Comparison of ENCODE assay signal across 26 cellular contexts in the genomic region with DNA sequence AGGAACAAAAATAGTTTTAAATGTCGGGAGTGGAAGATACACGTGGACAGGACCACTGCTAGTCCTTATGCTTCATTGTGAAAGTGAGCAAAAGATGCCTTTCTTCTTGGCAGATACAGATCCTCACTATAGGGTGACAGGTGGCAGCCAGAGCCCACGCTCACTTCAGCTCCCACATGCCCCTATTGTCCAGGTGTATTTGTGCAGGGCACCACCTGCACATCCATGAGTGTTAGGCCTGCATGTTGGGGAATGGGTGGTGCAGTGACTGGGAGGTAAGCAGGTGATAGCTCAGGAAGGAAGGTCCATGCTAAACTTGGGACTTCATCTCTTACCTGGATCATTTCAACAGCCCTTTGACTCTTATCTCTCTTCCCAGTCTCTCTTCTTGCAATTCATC. TPM values are rescaled to one million over a fixed set of nuclear protein-coding genes. Genes with fewer than 3 reads are reported as not detected.
DNase-seq lines count a peak whose midpoint lies in the region; ATAC-seq and TF ChIP-seq lines count a peak whose summit lies in the region.
"Had no signal": no experiment of that assay in that cellular context is flagged by ENCODE, and none has a peak within 500 bp of the region (broad histone marks: within the 10 kb centered on the region; RNA-seq: fewer than 3 reads in every experiment).

No MANE protein-coding gene starts in this region.

- no peaks in the 10 kb centered on the region for H3K27me3 Mint-ChIP-seq in endodermal cell (ENCODE audit: insufficient read depth)
- peaks cover 9% of the 10 kb centered on the region for H3K27me3 Mint-ChIP-seq in activated T-helper 17 cell treated with anti-CD3 and anti-CD28 coated beads, Interleukin-2, amount 50 U/mL, for 72 hours

- H3K4me3 ChIP-seq in endodermal cell (ENCODE audit: low read length): no peak overlapping the region
- H3K4me3 ChIP-seq: adrenal gland, coronary artery, left ventricle myocardium inferior, pancreas, tibial nerve had no signal

- 89 to 92% methylated on average over 2 to 3 of the region's 3 CpGs for WGBS in endodermal cell (ENCODE audit: insufficient coverage in 1 of 2, insufficient read length in 1 of 2), 2 experiments

- H3K9me3 Mint-ChIP-seq in endodermal cell: no peaks in the 10 kb centered on the region
- no peaks in the 10 kb centered on the region for H3K9me3 Mint-ChIP-seq in activated T-helper 17 cell treated with anti-CD3 and anti-CD28 coated beads, Interleukin-2, amount 50 U/mL, for 72 hours
- H3K9me3 Mint-ChIP-seq: CD8-positive, alpha-beta memory T cell; mesothelial cell of epicardium; nephron; stimulated activated naive CD8-positive, alpha-beta T cell treated with anti-CD3 and anti-CD28 coated beads, Interleukin-15, amount 100 ng/mL, for 72 hours had no signal

- no peak overlapping the region for H3K27ac ChIP-seq in endodermal cell (ENCODE audit: low read depth, low read length)
- H3K27ac ChIP-seq: adrenal gland, coronary artery, HL-60, left ventricle myocardium inferior, pancreas, RWPE1, tibial nerve had no signal

- peak; percentile 67 for TF ChIP-seq CTCF in endodermal cell (conservative IDR thresholded peaks at IDR 0.05)

- H3K4me1 Mint-ChIP-seq in endodermal cell: peaks cover 31% of the 10 kb centered on the region
- no peaks in the 10 kb centered on the region for H3K4me1 Mint-ChIP-seq in activated T-helper 17 cell treated with anti-CD3 and anti-CD28 coated beads, Interleukin-2, amount 50 U/mL, for 72 hours
- H3K4me1 Mint-ChIP-seq: mesothelial cell of epicardium; nephron; stimulated activated naive CD8-positive, alpha-beta T cell treated with anti-CD3 and anti-CD28 coated beads, Interleukin-15, amount 100 ng/mL, for 72 hours had no signal

- ATAC-seq in activated T-helper 17 cell treated with anti-CD3 and anti-CD28 coated beads, Interleukin-2, amount 50 U/mL, for 72 hours (replicated peaks): no peak
- ATAC-seq: activated CD8-positive, alpha-beta T cell treated with anti-CD3 and anti-CD28 coated beads, Interleukin-2, amount 10 ng/mL, durations not matched to agents 7 days and 5 days; pancreas; right cardiac atrium; stimulated activated naive CD8-positive, alpha-beta T cell treated with anti-CD3 and anti-CD28 coated beads, Interleukin-15, amount 100 ng/mL, for 72 hours had no signal

- H3K4me3 Mint-ChIP-seq in endodermal cell: no peak overlapping the region
- no peak overlapping the region for H3K4me3 Mint-ChIP-seq in activated T-helper 17 cell treated with anti-CD3 and anti-CD28 coated beads, Interleukin-2, amount 50 U/mL, for 72 hours
- H3K4me3 Mint-ChIP-seq: activated CD8-positive, alpha-beta T cell treated with anti-CD3 and anti-CD28 coated beads, Interleukin-2, amount 10 ng/mL, durations not matched to agents 7 days and 5 days; CD8-positive, alpha-beta memory T cell; mesothelial cell of epicardium; nephron; stimulated activated naive CD8-positive, alpha-beta T cell treated with anti-CD3 and anti-CD28 coated beads, Interleukin-15, amount 100 ng/mL, for 72 hours had no signal

- peaks cover 11% of the 10 kb centered on the region for H3K4me1 ChIP-seq in endodermal cell (ENCODE audit: control insufficient read depth, insufficient read depth, low read length)
- H3K4me1 ChIP-seq: adrenal gland had no signal

- no peak overlapping the region for H3K9ac ChIP-seq in endodermal cell (ENCODE audit: extremely low read depth, low read length, poor library complexity, severe bottlenecking)

- no peak overlapping the region for H3K27ac Mint-ChIP-seq in endodermal cell
- no peak overlapping the region for H3K27ac Mint-ChIP-seq in activated T-helper 17 cell treated with anti-CD3 and anti-CD28 coated beads, Interleukin-2, amount 50 U/mL, for 72 hours
- H3K27ac Mint-ChIP-seq: activated CD8-positive, alpha-beta T cell treated with anti-CD3 and anti-CD28 coated beads, Interleukin-2, amount 10 ng/mL, durations not matched to agents 7 days and 5 days; CD8-positive, alpha-beta memory T cell; mesothelial cell of epicardium; nephron; stimulated activated naive CD8-positive, alpha-beta T cell treated with anti-CD3 and anti-CD28 coated beads, Interleukin-15, amount 100 ng/mL, for 72 hours had no signal

- H3K36me3 ChIP-seq in endodermal cell (ENCODE audit: control insufficient read depth, insufficient read depth, low read length): peaks cover 7% of the 10 kb centered on the region
- H3K36me3 ChIP-seq: adrenal gland, left ventricle myocardium inferior, pancreas, tibial nerve had no signal

- H3K27me3 ChIP-seq in endodermal cell (ENCODE audit: control insufficient read depth, insufficient read depth, low read length, poor library complexity, severe bottlenecking): no peaks in the 10 kb centered on the region
- H3K27me3 ChIP-seq: adrenal gland, pancreas, tibial nerve had no signal

- peaks cover 36% of the 10 kb centered on the region for H3K36me3 Mint-ChIP-seq in endodermal cell (ENCODE audit: low read depth)
- no peaks in the 10 kb centered on the region for H3K36me3 Mint-ChIP-seq in activated T-helper 17 cell treated with anti-CD3 and anti-CD28 coated beads, Interleukin-2, amount 50 U/mL, for 72 hours (ENCODE audit: low read depth)
- H3K36me3 Mint-ChIP-seq: CD8-positive, alpha-beta memory T cell; mesothelial cell of epicardium had no signal

- DNase-seq in COLO668 (lab: John Stamatoyannopoulos, UW; ENCODE audit: unreplicated experiment) (peak; percentile 76), DMS53 treated with DMSO at 0.1 percent for 48 hours (lab: John Stamatoyannopoulos, UW; ENCODE audit: unreplicated experiment) (peak; percentile 92), NCI-H510A (lab: John Stamatoyannopoulos, UW) (peak; percentile 26), endodermal cell (no peak), SIG-M5 treated with dmso at 0.1 percent for 504 hours (lab: John Stamatoyannopoulos, UW; ENCODE audit: unreplicated experiment) (no peak), LoVo (ENCODE audit: low spot score) (no peak)
- no peak for DNase-seq in stimulated activated naive CD4-positive, alpha-beta T cell treated with Interleukin-2 at 50 U/mL for 16 hours (lab: John Stamatoyannopoulos, UW)
- DNase-seq: activated CD4-positive, alpha-beta T cell treated with anti-CD3 and anti-CD28 coated beads for 1 hour; activated CD8-positive, alpha-beta T cell treated with anti-CD3 and anti-CD28 coated beads, Interleukin-2, amount 10 ng/mL, durations not matched to agents 7 days and 5 days; adrenal gland; CD8-positive, alpha-beta memory T cell; DND-41; left ventricle myocardium inferior; NCI-H1436 treated with DMSO at 0.1 percent for 48 hours; stimulated activated naive CD8-positive, alpha-beta T cell treated with anti-CD3 and anti-CD28 coated beads, Interleukin-15, amount 100 ng/mL, for 72 hours; T1000 had no signal

- no peaks in the 10 kb centered on the region for H3K9me3 ChIP-seq in endodermal cell (ENCODE audit: control insufficient read depth, low read length)
- H3K9me3 ChIP-seq: adrenal gland, left ventricle myocardium inferior, pancreas, tibial nerve had no signal

RNA-seq across cellular contexts. Expression of a gene that starts 27.4 kb away (rescaled TPM):
- total RNA-seq in endodermal cell: 100 to 1,000 TPM in 1 of 2 donors, 10 to 100 TPM in 1; 52.4 to 114 TPM
- polyA plus RNA-seq in endodermal cell (2013, experiment 1 of 2): 7.9 TPM
- 11.5 TPM for polyA plus RNA-seq in endodermal cell (2013, experiment 2 of 2)
- total RNA-seq in activated T-helper 17 cell treated with anti-CD3 and anti-CD28 coated beads, Interleukin-2, amount 50 U/mL, for 72 hours: not detected
- total RNA-seq: activated CD8-positive, alpha-beta T cell treated with anti-CD3 and anti-CD28 coated beads, Interleukin-2, amount 10 ng/mL, durations not matched to agents 7 days and 5 days; bronchial epithelial cell; CD8-positive, alpha-beta memory T cell; tibial nerve had no signal
- polyA plus RNA-seq: CD8-positive, alpha-beta memory T cell had no signal

Comparison
In these comparisons a context has a peak if more than half of its experiments do, and no peak if none do; other contexts are left out.
1. DNase-seq: peak in COLO668 (single experiment), DMS53 treated with DMSO at 0.1 percent for 48 hours (single experiment) and NCI-H510A (single experiment); none in endodermal cell (single experiment), stimulated activated naive CD4-positive, alpha-beta T cell treated with Interleukin-2 at 50 U/mL for 16 hours (single experiment), SIG-M5 treated with dmso at 0.1 percent for 504 hours (single experiment) and LoVo (single experiment).
2. RNA of a gene that starts 27.4 kb away (total RNA-seq): 52.4 to 114 TPM in endodermal cell; not detected in activated T-helper 17 cell treated with anti-CD3 and anti-CD28 coated beads, Interleukin-2, amount 50 U/mL, for 72 hours; every median in the first group is over 10 times any median in the second.